Comparison of ENCODE assay signal across 3 cellular contexts in the genomic region with DNA sequence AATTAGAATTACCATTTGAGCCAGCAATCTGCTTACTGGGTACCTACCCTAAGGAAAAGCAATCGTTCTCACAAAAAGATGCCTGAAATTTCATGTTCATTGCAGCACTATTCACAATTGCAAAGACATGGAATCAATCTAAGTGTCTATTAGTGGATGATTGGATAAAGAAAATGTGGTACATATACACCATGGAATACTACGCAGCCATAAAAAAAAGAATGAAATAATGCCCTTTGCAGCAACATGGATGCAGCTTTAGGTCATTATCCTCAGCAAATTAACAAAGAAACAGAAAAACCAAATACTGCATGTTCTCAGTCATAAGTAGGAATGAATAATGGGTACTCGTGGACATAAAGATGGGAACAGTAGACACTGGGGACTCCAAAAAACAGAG.
A peak's percentile ranks its signal among the peaks of the same experiment; 100 is the strongest.
TF ChIP-seq lines count a peak whose summit lies in the region.

No MANE protein-coding gene starts in this region.

TF ChIP-seq in HCT116, 20 proteins besides CTCF, POLR2A, EP300 and RAD21:
- TF ChIP-seq, protein P1, sequence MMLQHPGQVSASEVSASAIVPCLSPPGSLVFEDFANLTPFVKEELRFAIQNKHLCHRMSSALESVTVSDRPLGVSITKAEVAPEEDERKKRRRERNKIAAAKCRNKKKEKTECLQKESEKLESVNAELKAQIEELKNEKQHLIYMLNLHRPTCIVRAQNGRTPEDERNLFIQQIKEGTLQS (IDR thresholded peaks at IDR 0.05): no peak
- TF ChIP-seq CBX3 (IDR thresholded peaks at IDR 0.05; ENCODE audit: low read depth) (no peak), ZNF274 (IDR thresholded peaks at IDR 0.05; ENCODE audit: low read depth, low read length) (no peak), ELF1 (IDR thresholded peaks at IDR 0.05; ENCODE audit: borderline replicate concordance, low read depth) (no peak), SP1 (IDR thresholded peaks at IDR 0.05; ENCODE audit: low read depth) (no peak), ZFX (IDR thresholded peaks at IDR 0.05) (no peak), SRF (IDR thresholded peaks at IDR 0.05; ENCODE audit: low read depth) (no peak), EZH2 (IDR thresholded peaks at IDR 0.05) (no peak), ZBTB33 (IDR thresholded peaks at IDR 0.05; ENCODE audit: extremely low read depth, insufficient replicate concordance, low read length) (no peak), POLR2AphosphoS5 (IDR thresholded peaks at IDR 0.05; ENCODE audit: low read depth, low read length) (no peak), JUND (IDR thresholded peaks at IDR 0.05) (no peak), CEBPB (IDR thresholded peaks at IDR 0.05; ENCODE audit: low read depth) (no peak), EZH2phosphoT487 (IDR thresholded peaks at IDR 0.05; ENCODE audit: borderline replicate concordance) (no peak), SIN3A (IDR thresholded peaks at IDR 0.05; ENCODE audit: low read depth) (no peak), EGR1 (IDR thresholded peaks at IDR 0.05; ENCODE audit: low read depth) (no peak)
- TF ChIP-seq, protein P2, sequence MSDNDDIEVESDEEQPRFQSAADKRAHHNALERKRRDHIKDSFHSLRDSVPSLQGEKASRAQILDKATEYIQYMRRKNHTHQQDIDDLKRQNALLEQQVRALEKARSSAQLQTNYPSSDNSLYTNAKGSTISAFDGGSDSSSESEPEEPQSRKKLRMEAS (IDR thresholded peaks at IDR 0.05): no peak

TF ChIP-seq in HEK293, 187 proteins besides CTCF, POLR2A, EP300 and RAD21:
- TF ChIP-seq ZNF146 (tag by site-specific recombination; IDR thresholded peaks at IDR 0.05): peak; percentile 82
- no peak for TF ChIP-seq ZNF416 (tag by site-specific recombination; IDR thresholded peaks at IDR 0.05)
TF ChIP-seq in HEK293: peak in this region for 1.

TF ChIP-seq in K562, 482 proteins besides CTCF, POLR2A, EP300 and RAD21:
- TF ChIP-seq U2AF2 (optimal IDR thresholded peaks at IDR 0.05; ENCODE audit: low read depth, low read length): no peak
- peak; percentile 56 for TF ChIP-seq ZNF146 (CRISPR knock-in tag; IDR thresholded peaks at IDR 0.05; ENCODE audit: unreplicated experiment)
